In genomic region chr2:48510329-48510728, GRCh38 we compare ENCODE assay signal across 12 cellular contexts. TPM values are rescaled to one million over a fixed set of nuclear protein-coding genes. Genes with fewer than 3 reads are reported as not detected.
DNase-seq lines count a peak whose midpoint lies in the region; ATAC-seq, FAIRE-seq and TF ChIP-seq lines count a peak whose summit lies in the region.
"Had no signal": no experiment of that assay in that cellular context is flagged by ENCODE, and none has a peak within 500 bp of the region (broad histone marks: within the 10 kb centered on the region; RNA-seq: fewer than 3 reads in every experiment).

No MANE protein-coding gene starts in this region.

- H2BK120ac ChIP-seq in mesendoderm (ENCODE audit: low read depth, low read length): no peak overlapping the region

- no peak overlapping the region for H2AK5ac ChIP-seq in mesendoderm (ENCODE audit: low read length)

- H4K8ac ChIP-seq in mesendoderm (ENCODE audit: low read depth, low read length): no peak overlapping the region

- no peaks in the 10 kb centered on the region for H3K9me3 ChIP-seq in HUES6 (ENCODE audit: control insufficient read depth, insufficient read depth, low read depth, low read length)

- WGBS in mesendoderm (ENCODE audit: extremely low coverage, insufficient coverage, low lambda C conversion rate): no CpG with 5 or more reads among the region's 3 CpGs

- H2BK15ac ChIP-seq in mesendoderm (replicated peaks; ENCODE audit: low read depth): no peak overlapping the region

- no peaks in the 10 kb centered on the region for H3K79me1 ChIP-seq in mesendoderm (ENCODE audit: low read length)

- H3K18ac ChIP-seq in mesendoderm (ENCODE audit: low read length): peak overlapping the region; percentile 39

- H3K79me2 ChIP-seq in mesendoderm (ENCODE audit: control insufficient read depth, insufficient read depth, low read length): no peaks in the 10 kb centered on the region

- no peak overlapping the region for H3K56ac ChIP-seq in mesendoderm (ENCODE audit: low read length)

- FAIRE-seq in bronchial epithelial cell (lab: Jason Lieb, UNC): no peak
- FAIRE-seq: H54 had no signal

- H3K4me2 ChIP-seq in mesendoderm (ENCODE audit: low read length): no peak overlapping the region

- H3K23ac ChIP-seq in mesendoderm (ENCODE audit: low read length): no peak overlapping the region

- no peak for ATAC-seq in GM18873 (IDR thresholded peaks at IDR 0.05; ENCODE audit: low FRiP score, unreplicated experiment)

- no peak for TF ChIP-seq CTCF in bronchial epithelial cell (IDR thresholded peaks at IDR 0.05; ENCODE audit: insufficient read depth, low read length, severe bottlenecking)

- H3K27ac ChIP-seq in HUES6 (ENCODE audit: low read depth, low read length) (peak overlapping the region; percentile 66), mesendoderm (ENCODE audit: low read depth, low read length) (no peak overlapping the region)

- no peaks in the 10 kb centered on the region for H3K27me3 ChIP-seq in HUES6 (ENCODE audit: control insufficient read depth, insufficient read depth, low read length)
- no peaks in the 10 kb centered on the region for H3K27me3 ChIP-seq in bronchial epithelial cell (ENCODE audit: control insufficient read depth, insufficient read depth, low read length)
- H3K27me3 ChIP-seq in mesendoderm (ENCODE audit: insufficient read depth, low read length, poor library complexity): no peaks in the 10 kb centered on the region

- peaks cover 28% of the 10 kb centered on the region for H3K36me3 ChIP-seq in HUES6 (ENCODE audit: control insufficient read depth, insufficient read depth, low read length)
- peaks cover 8% of the 10 kb centered on the region for H3K36me3 ChIP-seq in bronchial epithelial cell (ENCODE audit: control insufficient read depth, insufficient read depth, low read length)
- H3K36me3 ChIP-seq in mesendoderm (ENCODE audit: control insufficient read depth, insufficient read depth, low read length): no peaks in the 10 kb centered on the region

- DNase-seq in A172 (ENCODE audit: low spot score): peak; percentile 64
- peak; percentile 51 for DNase-seq in bronchial epithelial cell (ENCODE audit: low read depth)
- DNase-seq in mesendoderm: no peak
- DNase-seq in ecto neural progenitor cell (ENCODE audit: low spot score): no peak
- DNase-seq in HK-2 (ENCODE audit: unreplicated experiment): no peak
- no peak for DNase-seq in activated CD4-positive, alpha-beta T cell treated with anti-CD3 and anti-CD28 coated beads for 4 hours
- DNase-seq: NCI-H1436; RPMI8226; stimulated activated naive CD4-positive, alpha-beta T cell had no signal

- no peak overlapping the region for H2BK5ac ChIP-seq in mesendoderm (ENCODE audit: low read length)

- no peak overlapping the region for H3K4ac ChIP-seq in mesendoderm (ENCODE audit: low read depth, low read length)

- H3K9ac ChIP-seq in HUES6 (ENCODE audit: low read length) (no peak overlapping the region), mesendoderm (ENCODE audit: low read length) (no peak overlapping the region)

- H4K5ac ChIP-seq in mesendoderm (ENCODE audit: low read length): no peak overlapping the region

- H3K4me1 ChIP-seq in HUES6 (ENCODE audit: control insufficient read depth, insufficient read depth, low read length) (peaks cover 34% of the 10 kb centered on the region), mesendoderm (ENCODE audit: control insufficient read depth, low read depth, low read length) (peaks cover 3% of the 10 kb centered on the region)

- no peak overlapping the region for H3K4me3 ChIP-seq in HUES6 (ENCODE audit: low read depth, low read length)
- H3K4me3 ChIP-seq in bronchial epithelial cell (ENCODE audit: low read depth, low read length): no peak overlapping the region
- H3K4me3 ChIP-seq in mesendoderm (ENCODE audit: low read length): no peak overlapping the region

RNA-seq across cellular contexts. Expression of gene STON1, which starts 19.6 kb away (rescaled TPM):
- total RNA-seq in A172 (2014; rRNA removed; shearing (Covaris generic)): 2.5 and 3.4 TPM in 2 replicates
- 0.26 and 0.79 TPM in 2 replicates for total RNA-seq in bronchial epithelial cell
- polyA plus RNA-seq in mesendoderm (2013, experiment 1 of 2): 1.1 TPM
- polyA plus RNA-seq in mesendoderm (2013, experiment 2 of 2): 1.1 TPM

Comparison
In these comparisons a context has a peak if more than half of its experiments do, and no peak if none do; other contexts are left out.
1. DNase-seq: peak in A172 (single experiment) and bronchial epithelial cell (single experiment); none in mesendoderm (single experiment), ecto neural progenitor cell (single experiment), HK-2 (single experiment) and activated CD4-positive, alpha-beta T cell treated with anti-CD3 and anti-CD28 coated beads for 4 hours (0 of 2).